9 cellular contexts compared by ENCODE assay signal in the genomic region with DNA sequence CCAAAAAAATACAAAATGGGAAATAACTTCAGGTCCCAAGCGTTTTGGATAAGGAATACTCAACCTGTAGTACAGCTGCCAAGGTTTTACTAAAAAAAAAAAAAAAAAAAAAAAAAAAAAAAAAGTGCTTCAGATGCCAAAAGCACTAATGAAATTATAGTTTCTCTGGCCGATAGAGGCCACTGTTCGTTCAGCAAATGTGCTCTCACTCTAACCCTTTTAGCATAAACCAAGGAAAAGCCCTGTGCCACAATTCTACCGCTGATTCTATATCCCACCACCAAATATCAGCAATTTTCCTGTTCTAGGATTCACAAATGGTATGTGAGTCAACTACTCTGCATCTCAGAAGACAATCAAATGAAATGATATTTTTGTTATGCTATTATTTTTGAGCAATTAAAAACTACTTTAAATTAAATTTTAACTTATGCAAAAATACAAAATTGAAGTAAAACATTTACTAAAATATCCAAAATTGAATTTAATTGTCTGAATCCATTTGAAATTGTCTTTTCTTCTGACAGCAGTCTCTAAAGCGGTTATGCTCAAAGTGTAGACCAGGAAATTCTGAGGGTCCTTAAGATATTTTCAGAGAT.
DNase-seq lines count a peak whose midpoint lies in the region; ATAC-seq, FAIRE-seq and TF ChIP-seq lines count a peak whose summit lies in the region.
"Had no signal": no experiment of that assay in that cellular context is flagged by ENCODE, and none has a peak within 500 bp of the region (broad histone marks: within the 10 kb centered on the region; RNA-seq: fewer than 3 reads in every experiment).

No MANE protein-coding gene starts in this region.

- 36 to 46% methylated on average over 5 of the region's 5 CpGs for WGBS in sigmoid colon, 2 donors

- no peak overlapping the region for H3K27ac ChIP-seq in sigmoid colon
- H3K27ac ChIP-seq: SJSA1 had no signal

- peak; percentile 67 for FAIRE-seq in GM18507 (lab: Jason Lieb, UNC)

- no peak for TF ChIP-seq POLR2A in sigmoid colon (IDR thresholded peaks at IDR 0.05)

- H3K4me3 Mint-ChIP-seq in activated CD4-positive, alpha-beta memory T cell treated with anti-CD3 and anti-CD28 coated beads, Interleukin-2, amount 10 ng/mL, durations not matched to agents 7 days and 5 days = no peak overlapping the region

- H3K27ac Mint-ChIP-seq in activated CD4-positive, alpha-beta memory T cell treated with anti-CD3 and anti-CD28 coated beads, Interleukin-2, amount 10 ng/mL, durations not matched to agents 7 days and 5 days = no peak overlapping the region

- no peaks in the 10 kb centered on the region for H3K9me3 ChIP-seq in sigmoid colon
- H3K9me3 ChIP-seq: SJSA1 had no signal

- peak in 3 of 4 experiments; percentile 30 to 57 (median 38) for TF ChIP-seq CTCF in sigmoid colon (IDR thresholded peaks at IDR 0.05)

- intact Hi-C loops in left cardiac atrium (cut with DNase I) (no loop called here), sigmoid colon (cut with DNase I) (loop anchor here (2.0 kb wide), 1 partner anchor 86 kb away; no protein-coding TSS in a partner anchor)

- H3K4me1 Mint-ChIP-seq in activated CD4-positive, alpha-beta memory T cell treated with anti-CD3 and anti-CD28 coated beads, Interleukin-2, amount 10 ng/mL, durations not matched to agents 7 days and 5 days = peaks cover 4% of the 10 kb centered on the region

- no peak overlapping the region for H3K4me3 ChIP-seq in sigmoid colon
- H3K4me3 ChIP-seq: SJSA1 had no signal

- no peaks in the 10 kb centered on the region for H3K27me3 Mint-ChIP-seq in activated CD4-positive, alpha-beta memory T cell treated with anti-CD3 and anti-CD28 coated beads, Interleukin-2, amount 10 ng/mL, durations not matched to agents 7 days and 5 days

- CTCF ChIA-PET in activated CD4-positive, alpha-beta memory T cell treated with anti-CD3 and anti-CD28 coated beads, Interleukin-2, amount 10 ng/mL, durations not matched to agents 7 days and 5 days (lab: Charles Lee) = interaction anchor here (0.6 kb wide), 1 partner anchor 18 kb away, joined by 3 read pairs; no protein-coding TSS in a partner anchor

- ATAC-seq in left cardiac atrium (peak; percentile 59 to 72), GM19035 (IDR thresholded peaks at IDR 0.05; ENCODE audit: unreplicated experiment) (no peak)

- no peaks in the 10 kb centered on the region for H3K27me3 ChIP-seq in sigmoid colon
- H3K27me3 ChIP-seq: SJSA1 had no signal

- H3K4me1 ChIP-seq in sigmoid colon = peaks cover 0 to 10% (median 5%) of the 10 kb centered on the region in 4 donors
- H3K4me1 ChIP-seq: SJSA1 had no signal

- DNase-seq in CD1c-positive myeloid dendritic cell (ENCODE audit: extremely low spot score) (peak; percentile 39), GM18507 (ENCODE audit: extremely low spot score, insufficient read length, low read depth) (no peak), NCI-H1105 treated with DMSO at 0.1 percent for 48 hours (lab: John Stamatoyannopoulos, UW) (peak; percentile 32), left cardiac atrium (no peak), sigmoid colon (no peak), DMS79 treated with DMSO at 0.1 percent for 48 hours (lab: John Stamatoyannopoulos, UW) (no peak)
- DNase-seq in activated CD4-positive, alpha-beta memory T cell treated with anti-CD3 and anti-CD28 coated beads, Interleukin-2, amount 10 ng/mL, durations not matched to agents 7 days and 5 days = peak; percentile 29

- peaks cover 6% of the 10 kb centered on the region for H3K9me3 Mint-ChIP-seq in activated CD4-positive, alpha-beta memory T cell treated with anti-CD3 and anti-CD28 coated beads, Interleukin-2, amount 10 ng/mL, durations not matched to agents 7 days and 5 days

- peaks cover 0 to 15% (median 0%) of the 10 kb centered on the region in 4 donors for H3K36me3 ChIP-seq in sigmoid colon

- POLR2A ChIA-PET in activated CD4-positive, alpha-beta memory T cell treated with anti-CD3 and anti-CD28 coated beads, Interleukin-2, amount 10 ng/mL, durations not matched to agents 7 days and 5 days (lab: Charles Lee) = no interaction called here

- TF ChIP-seq EP300 in sigmoid colon (IDR thresholded peaks at IDR 0.05) = no peak

- H3K36me3 Mint-ChIP-seq in activated CD4-positive, alpha-beta memory T cell treated with anti-CD3 and anti-CD28 coated beads, Interleukin-2, amount 10 ng/mL, durations not matched to agents 7 days and 5 days (ENCODE audit: low read depth) = peaks cover 55% of the 10 kb centered on the region

Comparison
In these comparisons a context has a peak if more than half of its experiments do, and no peak if none do; other contexts are left out.
1. DNase-seq: peak in CD1c-positive myeloid dendritic cell (single experiment), NCI-H1105 treated with DMSO at 0.1 percent for 48 hours (single experiment) and activated CD4-positive, alpha-beta memory T cell treated with anti-CD3 and anti-CD28 coated beads, Interleukin-2, amount 10 ng/mL, durations not matched to agents 7 days and 5 days (single experiment); none in GM18507 (single experiment), left cardiac atrium (single experiment), sigmoid colon (single experiment) and DMS79 treated with DMSO at 0.1 percent for 48 hours (single experiment).